8 cellular contexts compared by ENCODE assay signal in the genomic region with DNA sequence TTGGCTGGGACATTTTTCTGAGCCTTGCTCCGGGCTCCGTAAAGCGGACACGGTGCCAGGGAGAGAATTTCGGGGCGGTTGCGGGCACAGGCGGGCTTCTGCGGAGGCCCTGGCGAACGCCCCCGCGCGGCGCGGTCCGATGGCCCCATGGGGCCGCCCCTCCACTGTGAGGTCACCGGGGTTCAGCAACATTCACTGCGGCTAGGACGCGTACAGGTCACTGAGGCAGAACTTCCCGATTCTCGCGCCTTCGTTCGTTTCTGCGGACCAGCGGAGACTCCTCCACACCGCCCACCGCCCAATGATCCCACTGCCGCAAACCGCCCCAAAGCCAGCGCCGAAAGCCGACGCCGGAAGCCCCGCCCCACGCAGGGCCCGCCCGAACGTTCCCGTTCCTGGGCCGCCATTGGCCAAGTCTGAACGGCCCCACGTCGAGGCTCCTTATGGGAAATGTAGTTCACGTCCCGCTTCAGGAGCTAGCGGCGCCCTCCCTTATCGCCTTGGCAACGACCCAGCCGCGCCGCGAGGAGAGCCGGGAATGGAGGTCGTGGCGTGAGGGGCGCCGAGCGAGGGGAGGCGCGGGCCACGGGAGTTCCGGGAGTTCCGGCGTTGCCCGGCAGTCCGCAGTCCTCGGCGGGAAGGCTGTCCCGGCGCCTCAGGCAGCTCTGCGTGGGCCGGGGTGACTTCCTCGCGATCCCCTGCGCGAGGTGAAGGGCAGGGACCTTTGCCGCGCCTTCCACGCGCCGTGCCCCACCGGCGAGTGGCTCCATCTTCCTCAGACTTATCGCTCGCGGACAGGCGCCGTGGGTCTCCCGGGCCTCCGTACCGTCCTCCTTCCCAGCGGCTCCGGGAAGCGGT.
DNase-seq lines count a peak whose midpoint lies in the region; ATAC-seq lines count a peak whose summit lies in the region.

A gene (plus strand): TSS at position 498 of the 858 bp plus-strand sequence. CDS start 499 bp downstream, outside the sequence.

- no peaks in the 10 kb centered on the region for H3K27me3 ChIP-seq in BLaER1

- DNase-seq in GM19240 (ENCODE audit: insufficient read length, low spot score) = peak; percentile 89
- DNase-seq in NCI-H524 (lab: John Stamatoyannopoulos, UW) = peak; percentile 93 to 98
- peak; percentile 96 for DNase-seq in activated CD4-positive, alpha-beta T cell treated with anti-CD3 and anti-CD28 coated beads for 48 hours
- peak; percentile 95 for DNase-seq in kidney tubule cell (ENCODE audit: low spot score)
- DNase-seq in stimulated activated CD4-positive, alpha-beta T cell treated with anti-CD3 and anti-CD28 coated beads, Interleukin-1b, Interleukin-23, amount 100 ng/mL, for 1 hour (ENCODE audit: low read depth in 2 of 2) = peak; percentile 82 to 92

- peak within 1 kb of the TSS; percentile 86 for H3K9ac ChIP-seq in BLaER1

- peak within 1 kb of the TSS; percentile 95 for H3K4me2 ChIP-seq in BLaER1

- ATAC-seq in HG03457 (IDR thresholded peaks at IDR 0.05; ENCODE audit: unreplicated experiment) = peak; percentile 90

- H3K27ac ChIP-seq in BLaER1 = peak within 1 kb of the TSS; percentile 84
- peak within 1 kb of the TSS; percentile 81 for H3K27ac ChIP-seq in cingulate gyrus (ENCODE audit: low read depth, low read length)

- H3K4me1 ChIP-seq in BLaER1 = peaks cover 27% of the 10 kb centered on the region

- no peaks in the 10 kb centered on the region for H3K9me3 ChIP-seq in BLaER1

- 0 out of 2 replicates have a peak, but pooled peaks cover 4% of the 10 kb centered on the region for H3K36me3 ChIP-seq in BLaER1

- H3K4me3 ChIP-seq in BLaER1 = peak within 1 kb of the TSS; percentile 94

- H4K20me1 ChIP-seq in BLaER1 = peaks cover 9% of the 10 kb centered on the region; the same call in 1 of the 2 replicates

Comparison
In these comparisons a context has a peak if more than half of its experiments do, and no peak if none do; other contexts are left out.
1. Peak in every context shown above with its lines: DNase-seq, ATAC-seq, H3K4me3 ChIP-seq and H3K27ac ChIP-seq.